ENCODE assay signal across 7 cellular contexts in the genomic region with DNA sequence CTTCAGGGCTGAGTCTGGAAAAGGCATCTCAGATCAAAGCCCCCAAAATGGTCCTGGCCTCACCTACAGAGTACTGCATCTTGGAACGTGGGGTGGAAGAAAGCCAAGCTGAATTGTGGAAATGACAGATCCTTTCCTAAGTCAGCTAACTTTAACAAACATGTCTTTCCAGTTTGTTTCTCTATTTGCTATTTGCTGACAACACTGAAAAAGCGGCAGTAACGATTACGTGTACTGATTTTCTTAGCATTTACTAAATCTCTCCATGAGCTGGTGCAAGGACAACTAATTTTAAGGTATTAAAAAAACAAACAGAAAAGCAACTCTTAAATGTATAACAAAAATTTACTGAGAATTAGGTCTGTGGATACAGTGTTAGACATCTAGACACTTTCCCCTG. TPM values are rescaled to one million over a fixed set of nuclear protein-coding genes. Genes with fewer than 3 reads are reported as not detected.
DNase-seq lines count a peak whose midpoint lies in the region; ATAC-seq and TF ChIP-seq lines count a peak whose summit lies in the region.

No MANE protein-coding gene starts in this region.

- H4K20me1 ChIP-seq in HCT116 (ENCODE audit: insufficient read depth), result no peaks in the 10 kb centered on the region

- no peaks in the 10 kb centered on the region for H3K9me3 Mint-ChIP-seq in activated CD8-positive, alpha-beta T cell treated with anti-CD3 and anti-CD28 coated beads for 36 hours
- no peaks in the 10 kb centered on the region for H3K9me3 Mint-ChIP-seq in stimulated activated effector memory CD8-positive, alpha-beta T cell treated with anti-CD3 and anti-CD28 coated beads, Interleukin-12 subunit alpha, Interleukin-12 subunit beta, amount 100 ng/mL, for 72 hours

- no peaks in the 10 kb centered on the region for H3K9me2 ChIP-seq in HCT116 (ENCODE audit: insufficient read depth)

- peak overlapping the region; percentile 88 for H3K27ac Mint-ChIP-seq in activated CD8-positive, alpha-beta T cell treated with anti-CD3 and anti-CD28 coated beads for 36 hours
- H3K27ac Mint-ChIP-seq in stimulated activated effector memory CD8-positive, alpha-beta T cell treated with anti-CD3 and anti-CD28 coated beads, Interleukin-12 subunit alpha, Interleukin-12 subunit beta, amount 100 ng/mL, for 72 hours, result no peak overlapping the region

- no peaks in the 10 kb centered on the region for H3K36me3 ChIP-seq in HCT116 (ENCODE audit: control insufficient read depth in 1 of 2, insufficient read depth in 2 of 2, low read length in 2 of 2)
- H3K36me3 ChIP-seq in iPS-15b (ENCODE audit: control insufficient read depth, insufficient read depth, low read length), result no peaks in the 10 kb centered on the region

- no peak for ATAC-seq in HCT116
- ATAC-seq in activated CD8-positive, alpha-beta T cell treated with anti-CD3 and anti-CD28 coated beads for 36 hours, result no peak
- ATAC-seq in stimulated activated effector memory CD8-positive, alpha-beta T cell treated with anti-CD3 and anti-CD28 coated beads, Interleukin-12 subunit alpha, Interleukin-12 subunit beta, amount 100 ng/mL, for 72 hours, result no peak

- BruUV-seq in HCT116 (replicated peaks; lab: Mats Ljungman, UMichigan), result no TSS peak

- H2AFZ ChIP-seq in HCT116 (ENCODE audit: low read depth, low read length, poor library complexity, severe bottlenecking), result no peak overlapping the region

- no peak for DNase-seq in HCT116 (ENCODE audit: low read depth, low spot score)
- no peak for DNase-seq in activated CD8-positive, alpha-beta T cell treated with anti-CD3 and anti-CD28 coated beads for 36 hours
- DNase-seq in stimulated activated effector memory CD8-positive, alpha-beta T cell treated with anti-CD3 and anti-CD28 coated beads, Interleukin-12 subunit alpha, Interleukin-12 subunit beta, amount 100 ng/mL, for 72 hours (ENCODE audit: low spot score in 2 of 2), result no peak
- DNase-seq in NCI-H1417 (lab: John Stamatoyannopoulos, UW), result no peak
- DNase-seq in superior temporal gyrus (ENCODE audit: extremely low spot score), result no peak
- DNase-seq in NCI-H345 treated with DMSO at 0.1 percent for 48 hours (lab: John Stamatoyannopoulos, UW; ENCODE audit: unreplicated experiment), result no peak

- no peak for TF ChIP-seq CTCF in HCT116 (IDR thresholded peaks at IDR 0.05 in 2 of 3, conservative IDR thresholded peaks at IDR 0.05 in 1 of 3; ENCODE audit: borderline replicate concordance in 1 of 3, insufficient read depth in 1 of 3, low read depth in 2 of 3, low read length in 2 of 3)
- TF ChIP-seq CTCF in activated CD8-positive, alpha-beta T cell treated with anti-CD3 and anti-CD28 coated beads for 36 hours (IDR thresholded peaks at IDR 0.05), result no peak

- peaks cover 1% of the 10 kb centered on the region for H3K36me3 Mint-ChIP-seq in activated CD8-positive, alpha-beta T cell treated with anti-CD3 and anti-CD28 coated beads for 36 hours (ENCODE audit: low read depth)
- H3K36me3 Mint-ChIP-seq in stimulated activated effector memory CD8-positive, alpha-beta T cell treated with anti-CD3 and anti-CD28 coated beads, Interleukin-12 subunit alpha, Interleukin-12 subunit beta, amount 100 ng/mL, for 72 hours, result peaks cover 25% of the 10 kb centered on the region

- H3K9me3 ChIP-seq in HCT116 (ENCODE audit: control insufficient read depth in 1 of 2, insufficient read depth in 1 of 2, low read depth in 1 of 2, low read length in 2 of 2), result no peaks in the 10 kb centered on the region
- no peaks in the 10 kb centered on the region for H3K9me3 ChIP-seq in iPS-15b (ENCODE audit: control insufficient read depth, insufficient read depth, low read length)

- H3K4me3 ChIP-seq in HCT116 (replicated peaks in 1 of 2; ENCODE audit: low read depth in 1 of 2, low read length in 2 of 2) (peak overlapping the region; percentile 85 to 89), iPS-15b (ENCODE audit: low read depth, low read length) (peak overlapping the region; percentile 96)

- no peaks in the 10 kb centered on the region for H3K27me3 Mint-ChIP-seq in activated CD8-positive, alpha-beta T cell treated with anti-CD3 and anti-CD28 coated beads for 36 hours

- POLR2A ChIA-PET in HCT116 (lab: Charles Lee), result interaction anchor here (1.4 kb wide), 1 partner anchor 25 kb away, joined by 5 read pairs; the partner anchor contains the start of gene INPP1
- POLR2A ChIA-PET in activated CD8-positive, alpha-beta T cell treated with anti-CD3 and anti-CD28 coated beads for 36 hours (lab: Charles Lee), result interaction anchor here (0.9 to 3.3 kb wide), 5 partner anchors 20 to 563 kb away, joined by 3 to 13 read pairs (median 3); partner anchors contain the start of gene INPP1

- no peak for TF ChIP-seq RAD21 in HCT116 (IDR thresholded peaks at IDR 0.05; ENCODE audit: low read depth)

- peaks cover 37% of the 10 kb centered on the region for H3K79me2 ChIP-seq in HCT116 (ENCODE audit: insufficient read depth, low read length)

- H3K4me1 ChIP-seq in HCT116 (ENCODE audit: control insufficient read depth in 1 of 2, insufficient read depth in 2 of 2, low read length in 2 of 2) (peaks cover 11 to 21% of the 10 kb centered on the region in 2 experiments), iPS-15b (ENCODE audit: control insufficient read depth, insufficient read depth, low read length) (peaks cover 4% of the 10 kb centered on the region)

- CTCF ChIA-PET in HCT116 (lab: Charles Lee), result interaction anchor here (2.3 to 2.5 kb wide), 2 partner anchors 11 to 230 kb away, joined by 9 to 17 read pairs; no protein-coding TSS in a partner anchor
- CTCF ChIA-PET in activated CD8-positive, alpha-beta T cell treated with anti-CD3 and anti-CD28 coated beads for 36 hours (lab: Charles Lee), result interaction anchor here (1.0 to 2.4 kb wide), 7 partner anchors 11 to 556 kb away, joined by 3 to 13 read pairs (median 4); partner anchors contain the start of genes INPP1 and OSGEPL1

- H3K4me1 Mint-ChIP-seq in activated CD8-positive, alpha-beta T cell treated with anti-CD3 and anti-CD28 coated beads for 36 hours (ENCODE audit: low read depth), result peaks cover 43% of the 10 kb centered on the region
- H3K4me1 Mint-ChIP-seq in stimulated activated effector memory CD8-positive, alpha-beta T cell treated with anti-CD3 and anti-CD28 coated beads, Interleukin-12 subunit alpha, Interleukin-12 subunit beta, amount 100 ng/mL, for 72 hours, result peaks cover 51% of the 10 kb centered on the region

- RAD21 ChIA-PET in HCT116 (lab: Charles Lee; ENCODE audit: low non-redundant PET in 1 of 2, low total read pairs in 2 of 2, uncharacterized antibody in 2 of 2, unreplicated experiment in 2 of 2), result interaction anchor here in 1 of 2 experiments (0.8 kb wide), 1 partner anchor 1627 kb away, joined by 8 read pairs; no protein-coding TSS in a partner anchor

- no peak for TF ChIP-seq POLR2A in HCT116 (IDR thresholded peaks at IDR 0.05; ENCODE audit: borderline replicate concordance, extremely low read depth, insufficient read depth, insufficient read length)

- H3K4me2 ChIP-seq in HCT116 (ENCODE audit: low read length), result peak overlapping the region; percentile 86

- peak overlapping the region; percentile 71 for H3K9ac ChIP-seq in HCT116 (ENCODE audit: low read length)
- H3K9ac ChIP-seq in iPS-15b (ENCODE audit: low read depth, low read length), result peak overlapping the region; percentile 68

- H3K4me3 Mint-ChIP-seq in activated CD8-positive, alpha-beta T cell treated with anti-CD3 and anti-CD28 coated beads for 36 hours, result peak overlapping the region; percentile 81
- peak overlapping the region; percentile 92 for H3K4me3 Mint-ChIP-seq in stimulated activated effector memory CD8-positive, alpha-beta T cell treated with anti-CD3 and anti-CD28 coated beads, Interleukin-12 subunit alpha, Interleukin-12 subunit beta, amount 100 ng/mL, for 72 hours

- intact Hi-C loops in HCT116 (cut with micrococcal nuclease), result loop anchor here (10.0 kb wide), 2 partner anchors 524 to 654 kb away; partner anchors contain the start of gene ASNSD1
- intact Hi-C loops in activated CD8-positive, alpha-beta T cell treated with anti-CD3 and anti-CD28 coated beads for 36 hours (cut with micrococcal nuclease), result no loop called here

- H3K27me3 ChIP-seq in HCT116 (ENCODE audit: insufficient read depth, low read length) (no peaks in the 10 kb centered on the region), iPS-15b (ENCODE audit: control insufficient read depth, insufficient read depth, low read length) (no peaks in the 10 kb centered on the region)

- H3K27ac ChIP-seq in HCT116 (ENCODE audit: low read depth, low read length), result no peak overlapping the region

TF ChIP-seq in HCT116, 20 proteins besides CTCF, POLR2A, EP300 and RAD21 (continues in another document):
- TF ChIP-seq YY1 (IDR thresholded peaks at IDR 0.05; ENCODE audit: extremely low read depth, insufficient replicate concordance, low read depth, low read length) (no peak), SIN3A (IDR thresholded peaks at IDR 0.05; ENCODE audit: low read depth) (no peak), FOSL1 (IDR thresholded peaks at IDR 0.05; ENCODE audit: low read depth) (no peak), ZFX (IDR thresholded peaks at IDR 0.05) (no peak), ELF1 (IDR thresholded peaks at IDR 0.05; ENCODE audit: borderline replicate concordance, low read depth) (no peak), POLR2AphosphoS5 (IDR thresholded peaks at IDR 0.05; ENCODE audit: low read depth, low read length) (no peak), EGR1 (IDR thresholded peaks at IDR 0.05; ENCODE audit: low read depth) (no peak), TCF7L2 (IDR thresholded peaks at IDR 0.05; ENCODE audit: borderline replicate concordance, extremely low read depth, insufficient read depth, insufficient read length) (no peak), CBX3 (IDR thresholded peaks at IDR 0.05; ENCODE audit: low read depth) (no peak), ZNF274 (IDR thresholded peaks at IDR 0.05; ENCODE audit: low read depth, low read length) (no peak), SRF (IDR thresholded peaks at IDR 0.05; ENCODE audit: low read depth) (no peak), SP1 (IDR thresholded peaks at IDR 0.05; ENCODE audit: low read depth) (no peak), CEBPB (IDR thresholded peaks at IDR 0.05; ENCODE audit: low read depth) (no peak), ATF3 (IDR thresholded peaks at IDR 0.05) (no peak), JUND (IDR thresholded peaks at IDR 0.05) (no peak), EZH2phosphoT487 (IDR thresholded peaks at IDR 0.05; ENCODE audit: borderline replicate concordance) (no peak)

RNA-seq across cellular contexts. Expression of gene HIBCH, which starts 1.1 kb away (rescaled TPM):
- total RNA-seq in HCT116 (2021; ENCODE audit: unreplicated experiment), result 24.7 TPM
- 4.4 and 7.7 TPM in 2 replicates for polyA plus RNA-seq in HCT116 (2012)
- 10 to 100 TPM; 17.6 to 19.3 TPM for total RNA-seq in activated CD8-positive, alpha-beta T cell treated with anti-CD3 and anti-CD28 coated beads for 36 hours

RNA-seq across cellular contexts. Expression of gene INPP1, which starts 24.9 kb away (rescaled TPM):
- total RNA-seq in HCT116 (2021; ENCODE audit: unreplicated experiment), result 19.6 TPM
- polyA plus RNA-seq in HCT116 (2012), result 14.3 and 18.5 TPM in 2 replicates
- 10 to 100 TPM in 1 of 2 experiments, 1 to 10 TPM in 1; 8.5 to 10.2 TPM for total RNA-seq in activated CD8-positive, alpha-beta T cell treated with anti-CD3 and anti-CD28 coated beads for 36 hours
